Comparison of ENCODE assay signal across 9 cellular contexts in the genomic region with DNA sequence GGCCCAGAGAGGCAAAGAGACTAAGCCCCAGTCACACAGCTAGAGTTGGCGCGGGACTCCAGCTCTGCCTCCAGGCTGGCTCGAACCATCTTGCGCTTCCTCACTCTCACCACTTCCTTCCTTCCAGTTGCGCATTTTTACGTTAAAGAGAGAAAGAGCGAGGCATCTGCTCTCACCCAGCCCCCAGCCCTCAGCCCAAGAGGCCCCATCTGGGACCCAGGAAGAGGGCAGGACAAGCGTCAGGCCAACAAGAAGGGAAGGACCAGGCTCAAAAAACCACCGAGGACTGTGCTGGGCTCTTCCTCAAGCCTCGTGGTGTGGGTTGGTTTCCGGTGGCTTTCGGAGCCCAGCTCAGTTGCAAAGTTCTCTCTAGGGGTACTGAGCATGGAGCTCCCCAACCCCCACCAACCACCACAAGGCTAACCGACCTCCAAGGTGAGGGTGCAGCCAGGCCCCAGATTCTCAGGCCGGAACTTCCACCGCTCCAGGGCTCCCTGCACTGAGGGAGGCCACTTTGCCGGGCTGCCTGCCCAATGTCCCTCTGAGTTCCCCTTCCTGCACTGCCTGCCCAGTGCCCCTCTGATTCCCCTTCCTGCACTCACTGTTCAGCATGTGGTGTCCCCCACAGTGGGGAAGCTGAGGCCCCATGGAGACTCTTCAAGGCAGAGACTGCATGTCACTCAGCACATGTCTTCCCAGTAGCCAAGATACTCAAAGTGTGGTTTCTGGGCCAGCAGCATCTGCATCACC. TPM values are rescaled to one million over a fixed set of nuclear protein-coding genes. Genes with fewer than 3 reads are reported as not detected.
A peak's percentile ranks its signal among the peaks of the same experiment; 100 is the strongest.
DNase-seq lines count a peak whose midpoint lies in the region; ATAC-seq, FAIRE-seq and TF ChIP-seq lines count a peak whose summit lies in the region.
"Had no signal": no experiment of that assay in that cellular context is flagged by ENCODE, and none has a peak within 500 bp of the region (broad histone marks: within the 10 kb centered on the region; RNA-seq: fewer than 3 reads in every experiment).

No MANE protein-coding gene starts in this region.

- H4K91ac ChIP-seq in neuronal stem cell (ENCODE audit: low read depth, low read length, poor library complexity), result no peak overlapping the region

- intact Hi-C loops in activated naive CD4-positive, alpha-beta T cell treated with anti-CD3 and anti-CD28 coated beads for 36 hours (cut with micrococcal nuclease), result loop anchor here (1.0 kb wide), 2 partner anchors 36 to 71 kb away; a partner anchor contains a TSS

- H2BK5ac ChIP-seq in neuronal stem cell (ENCODE audit: low read length), result no peak overlapping the region

- DNase-seq in GM19239 (ENCODE audit: insufficient read length, low spot score) (no peak), neuronal stem cell (ENCODE audit: low spot score) (no peak), AG20443 (ENCODE audit: low spot score) (no peak), cerebellar nuclear complex (lab: John Stamatoyannopoulos, UW) (no peak), NCI-H1930 (lab: John Stamatoyannopoulos, UW) (no peak), smooth muscle cell (lab: John Stamatoyannopoulos, UW; ENCODE audit: unreplicated experiment) (no peak)
- peak; percentile 57 for DNase-seq in activated naive CD4-positive, alpha-beta T cell treated with anti-CD3 and anti-CD28 coated beads for 36 hours
- DNase-seq: IMR-90 had no signal

- H4K20me1 ChIP-seq in smooth muscle cell (ENCODE audit: low read depth), result no peaks in the 10 kb centered on the region

- peak overlapping the region; percentile 9 for H3K9ac ChIP-seq in neuronal stem cell (ENCODE audit: low read depth, low read length, poor library complexity)
- H3K9ac ChIP-seq in smooth muscle cell (ENCODE audit: low read depth), result no peak overlapping the region

- H3K4me1 ChIP-seq in neuronal stem cell (ENCODE audit: control insufficient read depth in 2 of 2, insufficient read depth in 1 of 2, low read depth in 1 of 2, low read length in 2 of 2), result peaks cover 17 to 26% of the 10 kb centered on the region in 2 donors
- peaks cover 8% of the 10 kb centered on the region for H3K4me1 ChIP-seq in smooth muscle cell (ENCODE audit: low read depth)

- no peaks in the 10 kb centered on the region for H3K9me3 Mint-ChIP-seq in activated naive CD4-positive, alpha-beta T cell treated with anti-CD3 and anti-CD28 coated beads for 36 hours

- no peak overlapping the region for H3K4ac ChIP-seq in neuronal stem cell (ENCODE audit: low read length)

- no peak overlapping the region for H3K4me3 Mint-ChIP-seq in activated naive CD4-positive, alpha-beta T cell treated with anti-CD3 and anti-CD28 coated beads for 36 hours

- H3K27me3 ChIP-seq in neuronal stem cell (ENCODE audit: control insufficient read depth in 3 of 3, insufficient read depth in 3 of 3, low read depth in 1 of 3, low read length in 3 of 3) (peaks cover 0 to 3% (median 0%) of the 10 kb centered on the region in 3 experiments), smooth muscle cell (ENCODE audit: low read depth) (no peaks in the 10 kb centered on the region)

- peak overlapping the region; percentile 51 for H2BK15ac ChIP-seq in neuronal stem cell (ENCODE audit: low read length)

- FAIRE-seq in GM19239 (lab: Jason Lieb, UNC), result peak; percentile 71

- H3K14ac ChIP-seq in neuronal stem cell (ENCODE audit: low read length), result peak overlapping the region; percentile 40

- peak; percentile 43 for ATAC-seq in HG03520 (IDR thresholded peaks at IDR 0.05; ENCODE audit: unreplicated experiment)

- CTCF ChIA-PET in activated naive CD4-positive, alpha-beta T cell treated with anti-CD3 and anti-CD28 coated beads for 36 hours (lab: Charles Lee), result interaction anchor here (0.6 to 1.3 kb wide), 2 partner anchors 12 to 57 kb away, joined by 3 to 4 read pairs; no protein-coding TSS in a partner anchor

- H3K36me3 ChIP-seq in neuronal stem cell (replicated peaks in 1 of 2; ENCODE audit: control insufficient read depth in 2 of 2, insufficient read depth in 2 of 2, low read length in 2 of 2) (no peaks in the 10 kb centered on the region), smooth muscle cell (ENCODE audit: low read depth) (no peaks in the 10 kb centered on the region)

- H3F3A ChIP-seq in smooth muscle cell (ENCODE audit: low read depth), result no peaks in the 10 kb centered on the region

- peak overlapping the region; percentile 58 for H3K18ac ChIP-seq in neuronal stem cell (ENCODE audit: low read length)

- H3K27ac ChIP-seq in neuronal stem cell (replicated peaks; ENCODE audit: low read length) (no peak overlapping the region), smooth muscle cell (ENCODE audit: low read depth) (no peak overlapping the region)

- H3K36me3 Mint-ChIP-seq in activated naive CD4-positive, alpha-beta T cell treated with anti-CD3 and anti-CD28 coated beads for 36 hours (ENCODE audit: low read depth), result no peaks in the 10 kb centered on the region

- H3K4me3 ChIP-seq in neuronal stem cell (ENCODE audit: low read length in 2 of 2) (no peak overlapping the region), smooth muscle cell (no peak overlapping the region)

- H3K79me2 ChIP-seq in smooth muscle cell (ENCODE audit: low read depth), result no peaks in the 10 kb centered on the region

- TF ChIP-seq CTCF in smooth muscle cell (IDR thresholded peaks at IDR 0.05; ENCODE audit: borderline replicate concordance, insufficient read depth, poor library complexity, severe bottlenecking), result no peak

- no peak overlapping the region for H2BK120ac ChIP-seq in neuronal stem cell (ENCODE audit: low read depth, low read length)

- H2BK12ac ChIP-seq in neuronal stem cell (ENCODE audit: low read length), result no peak overlapping the region

- H4K8ac ChIP-seq in neuronal stem cell (ENCODE audit: low read depth, low read length), result no peak overlapping the region

- H3K4me1 Mint-ChIP-seq in activated naive CD4-positive, alpha-beta T cell treated with anti-CD3 and anti-CD28 coated beads for 36 hours (ENCODE audit: low read depth), result peaks cover 20% of the 10 kb centered on the region

- H3K79me1 ChIP-seq in neuronal stem cell (ENCODE audit: low read depth, low read length), result no peaks in the 10 kb centered on the region

- H2AK5ac ChIP-seq in neuronal stem cell (ENCODE audit: low read depth, low read length), result peak overlapping the region; percentile 57

- H3K9me3 ChIP-seq in neuronal stem cell (replicated peaks in 1 of 2; ENCODE audit: control insufficient read depth in 2 of 2, insufficient read depth in 1 of 2, low read depth in 1 of 2, low read length in 2 of 2), result no peaks in the 10 kb centered on the region
- H3K9me3 ChIP-seq in smooth muscle cell (replicated peaks; ENCODE audit: low read depth), result no peaks in the 10 kb centered on the region

- H3K4me2 ChIP-seq in neuronal stem cell (ENCODE audit: insufficient read depth, low read length, poor library complexity, severe bottlenecking) (no peak overlapping the region), smooth muscle cell (no peak overlapping the region)

- WGBS in neuronal stem cell (ENCODE audit: extremely low coverage in 2 of 2, insufficient read length in 2 of 2, insufficient replicate concordance in 1 of 2), 2 donors, result no CpG with 5 or more reads among the region's 16 CpGs
- 79% methylated on average over 16 of the region's 16 CpGs for WGBS in smooth muscle cell (ENCODE audit: low lambda C conversion rate)

- no peaks in the 10 kb centered on the region for H3K27me3 Mint-ChIP-seq in activated naive CD4-positive, alpha-beta T cell treated with anti-CD3 and anti-CD28 coated beads for 36 hours (ENCODE audit: low read depth)

- peak overlapping the region; percentile 70 for H3K27ac Mint-ChIP-seq in activated naive CD4-positive, alpha-beta T cell treated with anti-CD3 and anti-CD28 coated beads for 36 hours

- no peak overlapping the region for H3K23ac ChIP-seq in neuronal stem cell (ENCODE audit: low read depth, low read length, poor library complexity)

- H2AFZ ChIP-seq in neuronal stem cell (ENCODE audit: low read length) (no peak overlapping the region), smooth muscle cell (ENCODE audit: low read depth) (no peak overlapping the region)

RNA-seq across cellular contexts. Expression of a gene that starts 35.9 kb away (rescaled TPM):
- total RNA-seq in activated naive CD4-positive, alpha-beta T cell treated with anti-CD3 and anti-CD28 coated beads for 36 hours, result 10 to 100 TPM; 13.4 to 14.7 TPM
- polyA plus RNA-seq in neuronal stem cell (2013, experiment 1 of 2), result 13.2 TPM
- 12.4 TPM for polyA plus RNA-seq in neuronal stem cell (2013, experiment 2 of 2)
- total RNA-seq in smooth muscle cell, result 0.22 TPM in 1 of 2 replicates, not detected in the other
- polyA plus RNA-seq in smooth muscle cell, result 0.51 and 1.1 TPM in 2 replicates

Comparison
In these comparisons a context has a peak if more than half of its experiments do, and no peak if none do; other contexts are left out.
1. RNA of a gene that starts 35.9 kb away (total RNA-seq): 13.4 to 14.7 TPM in activated naive CD4-positive, alpha-beta T cell treated with anti-CD3 and anti-CD28 coated beads for 36 hours; 0.22 TPM in smooth muscle cell; every median in the first group is over 10 times any median in the second.